ENCODE assay signal across 8 cellular contexts in the genomic region with DNA sequence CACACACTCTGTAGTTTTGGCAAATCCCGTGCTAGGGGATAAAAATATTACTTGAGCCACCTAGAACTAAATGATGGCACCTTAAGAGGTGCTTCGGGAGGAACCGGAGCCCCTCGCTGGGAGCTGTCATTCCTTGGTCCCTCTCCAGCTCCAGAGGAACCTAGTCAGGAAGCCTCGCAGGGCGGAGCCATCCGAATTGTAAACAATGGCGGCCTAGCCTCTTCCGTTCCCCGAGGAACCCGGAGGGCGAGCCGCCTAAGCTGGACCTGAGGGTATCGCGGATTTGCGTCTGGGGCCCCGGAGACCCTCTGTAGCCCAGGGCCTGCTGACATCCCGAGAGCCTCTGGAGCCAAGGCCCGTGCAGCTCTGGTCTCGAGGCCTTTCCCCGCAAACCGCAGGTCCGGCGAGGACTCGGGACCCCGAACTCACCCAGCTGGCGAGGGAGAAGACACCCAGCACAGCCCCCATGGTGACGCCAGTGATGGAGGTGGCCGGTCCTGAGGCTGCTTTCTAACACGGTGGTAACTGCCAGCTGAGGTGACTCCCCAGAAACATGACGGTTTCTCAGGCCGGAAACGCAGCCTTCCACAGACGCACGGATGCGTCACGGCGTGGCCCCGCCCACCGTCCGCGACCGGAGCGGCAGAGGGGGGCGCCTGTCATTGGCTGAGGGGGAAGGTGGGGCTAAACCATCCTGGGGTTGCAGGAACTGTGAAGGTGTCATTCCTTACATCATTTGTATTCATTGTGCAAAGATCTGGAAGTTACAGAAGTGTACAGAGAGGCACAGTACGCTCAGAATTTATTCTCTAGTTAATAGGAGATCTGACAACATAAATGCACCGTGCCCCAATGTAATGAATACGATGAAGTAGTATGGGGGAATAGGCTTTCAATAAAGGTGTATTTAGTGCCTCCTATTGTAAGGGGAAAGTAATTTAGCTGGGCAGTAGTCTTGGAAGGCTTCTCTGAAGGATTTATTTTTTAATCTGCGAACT. TPM values are rescaled to one million over a fixed set of nuclear protein-coding genes. Genes with fewer than 3 reads are reported as not detected.
DNase-seq lines count a peak whose midpoint lies in the region; ATAC-seq, FAIRE-seq and TF ChIP-seq lines count a peak whose summit lies in the region.

TSS of gene SERINC3 (minus strand) at position 587 of the 998 bp plus-strand sequence. CDS start at position 468, 119 bp downstream.

- no peaks in the 10 kb centered on the region for H3K9me3 ChIP-seq in adrenal gland (replicated peaks in 1 of 3)

- TF ChIP-seq CTCF in adrenal gland (IDR thresholded peaks at IDR 0.05) (peak in 1 of 6 experiments; percentile 4), type B pancreatic cell (conservative IDR thresholded peaks at IDR 0.05) (no peak)

- no peaks in the 10 kb centered on the region for H3K27me3 Mint-ChIP-seq in type B pancreatic cell

- no peaks in the 10 kb centered on the region for H3K36me3 ChIP-seq in adrenal gland (replicated peaks in 1 of 2)

- peak within 1 kb of the TSS; percentile 48 to 99 (median 98) for H3K27ac ChIP-seq in adrenal gland

- H3K27ac Mint-ChIP-seq in type B pancreatic cell = peak within 1 kb of the TSS; percentile 93

- H3K4me3 Mint-ChIP-seq in type B pancreatic cell = peak within 1 kb of the TSS; percentile 94

- peaks cover 28 to 44% of the 10 kb centered on the region in 2 donors for H3K4me1 ChIP-seq in adrenal gland (replicated peaks in 1 of 2)

- peak; percentile 93 for FAIRE-seq in GM12892 (lab: Jason Lieb, UNC)

- peaks cover 32% of the 10 kb centered on the region for H3K4me1 Mint-ChIP-seq in type B pancreatic cell (ENCODE audit: unreplicated experiment)

- WGBS in adrenal gland, 4 donors = 0 to 1% (median 1%) methylated on average over 18 to 49 of the region's 49 CpGs

- peak; percentile 98 for ATAC-seq in HG02852 (IDR thresholded peaks at IDR 0.05; ENCODE audit: unreplicated experiment)

- peaks cover 9% of the 10 kb centered on the region for H3K36me3 Mint-ChIP-seq in type B pancreatic cell

- peak; percentile 79 for TF ChIP-seq POLR2A in GM12892 (IDR thresholded peaks at IDR 0.05; ENCODE audit: low read depth, low read length)
- TF ChIP-seq POLR2A in adrenal gland (IDR thresholded peaks at IDR 0.05) = peak; percentile 72 to 96

- intact Hi-C loops in adrenal gland (cut with DNase I) = no loop called here
- intact Hi-C loops in cardiac septum (cut with DNase I) = loop anchor here (5.0 kb wide), 1 partner anchor 44 kb away; the partner anchor contains the start of gene TTPAL

- DNase-seq in GM12892 (ENCODE audit: insufficient read length) = peak; percentile 90
- peak; percentile 92 for DNase-seq in NCI-H146 (lab: John Stamatoyannopoulos, UW)
- DNase-seq in T-helper 1 cell = peak; percentile 89 to 97 (median 95)
- peak; percentile 95 to 98 (median 97) for DNase-seq in adrenal gland
- DNase-seq in cardiac septum (ENCODE audit: low spot score) = peak; percentile 98
- peak; percentile 95 for DNase-seq in pons (ENCODE audit: low spot score)
- DNase-seq in type B pancreatic cell (ENCODE audit: extremely low spot score, unreplicated experiment) = peak; percentile 93

- no peaks in the 10 kb centered on the region for H3K27me3 ChIP-seq in adrenal gland

- no peaks in the 10 kb centered on the region for H3K9me3 Mint-ChIP-seq in type B pancreatic cell

- peak within 1 kb of the TSS; percentile 76 to 93 (median 88) for H3K4me3 ChIP-seq in adrenal gland

RNA-seq across cellular contexts. Expression of gene SERINC3, which starts in this region (rescaled TPM):
- 27.9 TPM for polyA plus RNA-seq in GM12892 (2012; ENCODE audit: missing spikeins)
- total RNA-seq in adrenal gland = 100 to 1,000 TPM; 105 to 213 (median 158) TPM
- 100 to 1,000 TPM in 1 of 3 donors, 10 to 100 TPM in 2; 51.5 to 137 (median 54.5) TPM for polyA plus RNA-seq in adrenal gland
- 94.3 TPM for total RNA-seq in cardiac septum
- 47.1 and 65.6 TPM in 2 replicates for total RNA-seq in type B pancreatic cell (ENCODE audit: low replicate concordance)

Comparison
In these comparisons a context has a peak if more than half of its experiments do, and no peak if none do; other contexts are left out.
1. Peak in every context shown above with its lines: DNase-seq, ATAC-seq, H3K4me3 ChIP-seq and H3K27ac ChIP-seq.